15 cellular contexts compared by ENCODE assay signal in genomic region chr11:111327908-111328624, GRCh38. TPM values are rescaled to one million over a fixed set of nuclear protein-coding genes. Genes with fewer than 3 reads are reported as not detected.
A peak's percentile ranks its signal among the peaks of the same experiment; 100 is the strongest.
DNase-seq lines count a peak whose midpoint lies in the region; ATAC-seq and TF ChIP-seq lines count a peak whose summit lies in the region.
"Had no signal": no experiment of that assay in that cellular context is flagged by ENCODE, and none has a peak within 500 bp of the region (broad histone marks: within the 10 kb centered on the region; RNA-seq: fewer than 3 reads in every experiment).

No MANE protein-coding gene starts in this region.

- H3K27ac Mint-ChIP-seq in glutamatergic neuron (ENCODE audit: unreplicated experiment), result no peak overlapping the region
- H3K27ac Mint-ChIP-seq: stimulated activated effector memory CD8-positive, alpha-beta T cell treated with anti-CD3 and anti-CD28 coated beads, Interleukin-12 subunit alpha, Interleukin-12 subunit beta, amount 100 ng/mL, for 72 hours had no signal

- no peaks in the 10 kb centered on the region for H3K36me3 ChIP-seq in thyroid gland
- H3K36me3 ChIP-seq: gastroesophageal sphincter had no signal

- DNase-seq in NCI-H2171 treated with DMSO at 0.1 percent for 48 hours (lab: John Stamatoyannopoulos, UW) (peak; percentile 41), NCI-H2171 (lab: John Stamatoyannopoulos, UW) (no peak), RWPE1 (ENCODE audit: low spot score) (no peak), kidney tubule cell (ENCODE audit: low spot score) (peak; percentile 21), thyroid gland (peak; percentile 86 to 95), glutamatergic neuron (no peak)
- DNase-seq: EL; Kasumi-1; stimulated activated CD4-positive, alpha-beta T cell treated with anti-CD3 and anti-CD28 coated beads, Interleukin-12 subunit alpha, Interleukin-12 subunit beta, amount 100 ng/mL, for 4 hours had no signal

- H3K4me3 Mint-ChIP-seq in glutamatergic neuron (ENCODE audit: unreplicated experiment), result no peak overlapping the region
- H3K4me3 Mint-ChIP-seq: stimulated activated effector memory CD8-positive, alpha-beta T cell treated with anti-CD3 and anti-CD28 coated beads, Interleukin-12 subunit alpha, Interleukin-12 subunit beta, amount 100 ng/mL, for 72 hours had no signal

- no peaks in the 10 kb centered on the region for H3K27me3 ChIP-seq in thyroid gland
- H3K27me3 ChIP-seq: gastroesophageal sphincter had no signal

- intact Hi-C loops in thyroid gland (cut with DNase I), result no loop called here

- 50 to 62% methylated on average over 7 to 8 of the region's 8 CpGs for WGBS in thyroid gland, 2 donors

- H3K9me3 ChIP-seq in thyroid gland, result no peaks in the 10 kb centered on the region
- H3K9me3 ChIP-seq: A549, gastroesophageal sphincter had no signal

- no peaks in the 10 kb centered on the region for H3K36me3 Mint-ChIP-seq in glutamatergic neuron (ENCODE audit: unreplicated experiment)
- H3K36me3 Mint-ChIP-seq: stimulated activated effector memory CD8-positive, alpha-beta T cell treated with anti-CD3 and anti-CD28 coated beads, Interleukin-12 subunit alpha, Interleukin-12 subunit beta, amount 100 ng/mL, for 72 hours had no signal

- no peaks in the 10 kb centered on the region for H3K4me1 Mint-ChIP-seq in glutamatergic neuron (ENCODE audit: low read depth, unreplicated experiment)
- H3K4me1 Mint-ChIP-seq: stimulated activated effector memory CD8-positive, alpha-beta T cell treated with anti-CD3 and anti-CD28 coated beads, Interleukin-12 subunit alpha, Interleukin-12 subunit beta, amount 100 ng/mL, for 72 hours had no signal

- no peaks in the 10 kb centered on the region for H3K9me3 Mint-ChIP-seq in glutamatergic neuron (ENCODE audit: unreplicated experiment)
- H3K9me3 Mint-ChIP-seq: stimulated activated effector memory CD8-positive, alpha-beta T cell treated with anti-CD3 and anti-CD28 coated beads, Interleukin-12 subunit alpha, Interleukin-12 subunit beta, amount 100 ng/mL, for 72 hours had no signal

- peaks cover 35 to 36% of the 10 kb centered on the region in 2 donors for H3K4me1 ChIP-seq in thyroid gland

- ATAC-seq in HG03469 (IDR thresholded peaks at IDR 0.05; ENCODE audit: unreplicated experiment), result no peak
- no peak for ATAC-seq in GM18505 (IDR thresholded peaks at IDR 0.05; ENCODE audit: unreplicated experiment)
- ATAC-seq: A549; gastroesophageal sphincter; stimulated activated effector memory CD8-positive, alpha-beta T cell treated with anti-CD3 and anti-CD28 coated beads, Interleukin-12 subunit alpha, Interleukin-12 subunit beta, amount 100 ng/mL, for 72 hours had no signal

- CTCF ChIA-PET in RWPE1 (lab: Yijun Ruan, JAX), result interaction anchor here (0.6 kb wide), 1 partner anchor 677 kb away, joined by 3 read pairs; no protein-coding TSS in a partner anchor

- POLR2A ChIA-PET in RWPE1 (lab: Yijun Ruan, JAX; ENCODE audit: low non-redundant PET), result interaction anchor here (1.0 kb wide), 1 partner anchor 18 kb away, joined by 3 read pairs; no protein-coding TSS in a partner anchor

- peak in 1 of 2 donors; percentile 14 for TF ChIP-seq POLR2A in thyroid gland (IDR thresholded peaks at IDR 0.05)
- TF ChIP-seq POLR2A in GM18505 (IDR thresholded peaks at IDR 0.05; ENCODE audit: borderline replicate concordance, extremely low read depth, insufficient read depth, insufficient read length), result no peak

- no peak for TF ChIP-seq CTCF in RWPE1 (conservative IDR thresholded peaks at IDR 0.05; ENCODE audit: low read depth)
- peak in 1 of 6 experiments; percentile 6 for TF ChIP-seq CTCF in thyroid gland (IDR thresholded peaks at IDR 0.05)
- TF ChIP-seq CTCF in glutamatergic neuron (IDR thresholded peaks at IDR 0.05; ENCODE audit: partially characterized antibody, unreplicated experiment), result no peak

- no peak overlapping the region for H3K4me3 ChIP-seq in thyroid gland (replicated peaks in 1 of 3)
- H3K4me3 ChIP-seq: A549, gastroesophageal sphincter had no signal

- peaks cover 2% of the 10 kb centered on the region for H3K27me3 Mint-ChIP-seq in glutamatergic neuron (ENCODE audit: unreplicated experiment)

- H3K27ac ChIP-seq in RWPE1 (peak overlapping the region; percentile 48), thyroid gland (peak overlapping the region; percentile 45 to 77 (median 64))
- H3K27ac ChIP-seq: A549, gastroesophageal sphincter had no signal

RNA-seq across cellular contexts. Expression of gene POU2AF3, which starts 29.7 kb away (rescaled TPM):
- total RNA-seq in thyroid gland (1 to 10 TPM in 3 of 4 donors, not detected in 1; 2.0 to 5.0 (median 4.6) TPM), glutamatergic neuron (ENCODE audit: unreplicated experiment) (not detected)
- total RNA-seq: mononuclear cell had no signal

RNA-seq across cellular contexts. Expression of gene POU2AF1, which starts 51.0 kb away (rescaled TPM):
- under 1 TPM in 1 of 4 donors, not detected in 3; 0.54 TPM for total RNA-seq in thyroid gland
- not detected for total RNA-seq in glutamatergic neuron (ENCODE audit: unreplicated experiment)

Comparison
In these comparisons a context has a peak if more than half of its experiments do, and no peak if none do; other contexts are left out.
1. DNase-seq: peak in NCI-H2171 treated with DMSO at 0.1 percent for 48 hours (single experiment), kidney tubule cell (single experiment) and thyroid gland (2 of 2); none in NCI-H2171 (single experiment), RWPE1 (single experiment) and glutamatergic neuron (single experiment).